In genomic region chr14:80714489-80714888, GRCh38 we compare ENCODE assay signal across 23 cellular contexts.
DNase-seq lines count a peak whose midpoint lies in the region; ATAC-seq and TF ChIP-seq lines count a peak whose summit lies in the region.
"Had no signal": no experiment of that assay in that cellular context is flagged by ENCODE, and none has a peak within 500 bp of the region (broad histone marks: within the 10 kb centered on the region; RNA-seq: fewer than 3 reads in every experiment).

No MANE protein-coding gene starts in this region.

- intact Hi-C loops in activated CD8-positive, alpha-beta T cell treated with anti-CD3 and anti-CD28 coated beads for 36 hours (cut with micrococcal nuclease), result no loop called here

- no peak overlapping the region for H3K27ac Mint-ChIP-seq in activated CD8-positive, alpha-beta T cell treated with anti-CD3 and anti-CD28 coated beads for 36 hours
- peak overlapping the region in 1 of 2 donors; percentile 8 for H3K27ac Mint-ChIP-seq in natural killer cell treated with Interleukin-12 subunit alpha and Interleukin-12 subunit beta and Interleukin-15 and Interleukin-18, amount 100 ng/mL, for 72 hours
- no peak overlapping the region for H3K27ac Mint-ChIP-seq in activated T-cell treated with anti-CD3 and anti-CD28 coated beads, Interleukin-2, amount 50 U/mL, for 72 hours
- H3K27ac Mint-ChIP-seq: CD4-positive, alpha-beta T cell; GM23338 had no signal

- H3K4me1 Mint-ChIP-seq in activated CD8-positive, alpha-beta T cell treated with anti-CD3 and anti-CD28 coated beads for 36 hours (ENCODE audit: low read depth), result peaks cover 9% of the 10 kb centered on the region
- H3K4me1 Mint-ChIP-seq in natural killer cell treated with Interleukin-12 subunit alpha and Interleukin-12 subunit beta and Interleukin-15 and Interleukin-18, amount 100 ng/mL, for 72 hours (ENCODE audit: low read depth in 2 of 2), result peaks cover 7 to 19% of the 10 kb centered on the region in 2 donors
- peaks cover 6% of the 10 kb centered on the region for H3K4me1 Mint-ChIP-seq in activated T-cell treated with anti-CD3 and anti-CD28 coated beads, Interleukin-2, amount 50 U/mL, for 72 hours (ENCODE audit: low read depth)
- H3K4me1 Mint-ChIP-seq: GM23338 had no signal

- H3K9me3 Mint-ChIP-seq in activated CD8-positive, alpha-beta T cell treated with anti-CD3 and anti-CD28 coated beads for 36 hours, result no peaks in the 10 kb centered on the region
- H3K9me3 Mint-ChIP-seq in natural killer cell treated with Interleukin-12 subunit alpha and Interleukin-12 subunit beta and Interleukin-15 and Interleukin-18, amount 100 ng/mL, for 72 hours, result no peaks in the 10 kb centered on the region
- H3K9me3 Mint-ChIP-seq in activated T-cell treated with anti-CD3 and anti-CD28 coated beads, Interleukin-2, amount 50 U/mL, for 72 hours, result no peaks in the 10 kb centered on the region
- H3K9me3 Mint-ChIP-seq: CD4-positive, alpha-beta T cell; GM23338 had no signal

- POLR2A ChIA-PET in activated CD8-positive, alpha-beta T cell treated with anti-CD3 and anti-CD28 coated beads for 36 hours (lab: Charles Lee), result no interaction called here

- H3K4me2 ChIP-seq in BLaER1 treated with 17β-estradiol and CSF1 and Interleukin-3, amounts not matched to agents 10 nM and 100 nM, result peak overlapping the region in 10 of 11 experiments; percentile 17 to 77 (median 60); a peak in 17 of 22 replicates
- H3K4me2 ChIP-seq: GM23338 had no signal

- peaks cover 0 to 56% (median 24%) of the 10 kb centered on the region in 10 experiments; a peak in 18 of 20 replicates for H3K4me1 ChIP-seq in BLaER1 treated with 17β-estradiol and CSF1 and Interleukin-3, amounts not matched to agents 10 nM and 100 nM
- H3K4me1 ChIP-seq: BE2C, Caco-2, SJSA1 had no signal

- H4K20me1 ChIP-seq in BLaER1 treated with 17β-estradiol and CSF1 and Interleukin-3, amounts not matched to agents 10 nM and 100 nM, result peaks cover 0 to 6% (median 0%) of the 10 kb centered on the region in 11 experiments; a peak in 1 of 22 replicates

- no peak overlapping the region for H3K9ac ChIP-seq in BLaER1 treated with 17β-estradiol and CSF1 and Interleukin-3, amounts not matched to agents 10 nM and 100 nM

- no peak overlapping the region for H3K4me3 ChIP-seq in BLaER1 treated with 17β-estradiol and CSF1 and Interleukin-3, amounts not matched to agents 10 nM and 100 nM
- H3K4me3 ChIP-seq in Jurkat, Clone E6-1 (ENCODE audit: low read length), result peak overlapping the region; percentile 20; the same call in 1 of the 2 replicates
- H3K4me3 ChIP-seq: GM23338, MG63, SJSA1 had no signal

- CTCF ChIA-PET in activated CD8-positive, alpha-beta T cell treated with anti-CD3 and anti-CD28 coated beads for 36 hours (lab: Charles Lee), result no interaction called here

- peaks cover 0 to 13% (median 10%) of the 10 kb centered on the region in 11 experiments; a peak in 11 of 22 replicates for H3K9me3 ChIP-seq in BLaER1 treated with 17β-estradiol and CSF1 and Interleukin-3, amounts not matched to agents 10 nM and 100 nM (replicated peaks in 1 of 11)
- H3K9me3 ChIP-seq: BE2C, Caco-2, MG63, SJSA1 had no signal

- peak overlapping the region in 1 of 11 experiments; percentile 22; a peak in 1 of 22 replicates for H3K27ac ChIP-seq in BLaER1 treated with 17β-estradiol and CSF1 and Interleukin-3, amounts not matched to agents 10 nM and 100 nM
- H3K27ac ChIP-seq: SJSA1 had no signal

- TF ChIP-seq CTCF in activated CD8-positive, alpha-beta T cell treated with anti-CD3 and anti-CD28 coated beads for 36 hours (IDR thresholded peaks at IDR 0.05), result no peak

- H3K36me3 ChIP-seq in BLaER1 treated with 17β-estradiol and CSF1 and Interleukin-3, amounts not matched to agents 10 nM and 100 nM, result peaks cover 0 to 11% (median 0%) of the 10 kb centered on the region in 11 experiments; a peak in 5 of 22 replicates
- H3K36me3 ChIP-seq: BE2C, MG63, SJSA1 had no signal

- peak; percentile 30 for ATAC-seq in activated CD8-positive, alpha-beta T cell treated with anti-CD3 and anti-CD28 coated beads for 36 hours
- ATAC-seq in natural killer cell treated with Interleukin-12 subunit alpha and Interleukin-12 subunit beta and Interleukin-15 and Interleukin-18, amount 100 ng/mL, for 72 hours, result peak in 1 of 2 donors; percentile 65
- no peak for ATAC-seq in activated T-cell treated with anti-CD3 and anti-CD28 coated beads, Interleukin-2, amount 50 U/mL, for 72 hours (replicated peaks in 1 of 2)
- ATAC-seq: GM23338, HCT116 had no signal

- DNase-seq in Jurkat, Clone E6-1 (ENCODE audit: low read depth, low spot score), result peak; percentile 97
- DNase-seq in activated CD8-positive, alpha-beta T cell treated with anti-CD3 and anti-CD28 coated beads for 36 hours, result peak; percentile 6
- no peak for DNase-seq in natural killer cell treated with Interleukin-12 subunit alpha and Interleukin-12 subunit beta and Interleukin-15 and Interleukin-18, amount 100 ng/mL, for 72 hours (ENCODE audit: low spot score)
- DNase-seq in T-helper 1 cell, result no peak
- DNase-seq in activated T-cell treated with anti-CD3 and anti-CD28 coated beads, Interleukin-2, amount 50 U/mL, for 72 hours, result no peak
- DNase-seq in HUDEP-2 (lab: John Stamatoyannopoulos, UW; ENCODE audit: unreplicated experiment in 76 of 76), result no peak
- DNase-seq: BE2C; Caco-2; CD4-positive, alpha-beta T cell; IMR-90; Kasumi-1; MG63; NCI-H1048; NCI-H1417 treated with DMSO at 0.1 percent for 48 hours; NCI-H187 treated with DMSO at 0.1 percent for 48 hours; NCI-H226; NCI-H510A treated with DMSO at 0.1 percent for 48 hours; NCI-H748 treated with DMSO at 0.1 percent for 48 hours; NK-92 treated with Interleukin-12 subunit alpha and Interleukin-12 subunit beta, amount 100 ng/mL, for 24 hours had no signal

- no peaks in the 10 kb centered on the region for H3K27me3 ChIP-seq in BLaER1 treated with 17β-estradiol and CSF1 and Interleukin-3, amounts not matched to agents 10 nM and 100 nM
- H3K27me3 ChIP-seq: BE2C, MG63, SJSA1 had no signal

- H3K4me3 Mint-ChIP-seq in activated CD8-positive, alpha-beta T cell treated with anti-CD3 and anti-CD28 coated beads for 36 hours, result no peak overlapping the region
- H3K4me3 Mint-ChIP-seq in natural killer cell treated with Interleukin-12 subunit alpha and Interleukin-12 subunit beta and Interleukin-15 and Interleukin-18, amount 100 ng/mL, for 72 hours, result peak overlapping the region; percentile 32
- H3K4me3 Mint-ChIP-seq in activated T-cell treated with anti-CD3 and anti-CD28 coated beads, Interleukin-2, amount 50 U/mL, for 72 hours, result no peak overlapping the region
- H3K4me3 Mint-ChIP-seq: CD4-positive, alpha-beta T cell; GM23338 had no signal

- peaks cover 7% of the 10 kb centered on the region for H3K36me3 Mint-ChIP-seq in activated CD8-positive, alpha-beta T cell treated with anti-CD3 and anti-CD28 coated beads for 36 hours (ENCODE audit: low read depth)
- H3K36me3 Mint-ChIP-seq in natural killer cell treated with Interleukin-12 subunit alpha and Interleukin-12 subunit beta and Interleukin-15 and Interleukin-18, amount 100 ng/mL, for 72 hours, result no peaks in the 10 kb centered on the region
- no peaks in the 10 kb centered on the region for H3K36me3 Mint-ChIP-seq in activated T-cell treated with anti-CD3 and anti-CD28 coated beads, Interleukin-2, amount 50 U/mL, for 72 hours (ENCODE audit: insufficient read depth in 2 of 2)

- no peaks in the 10 kb centered on the region for H3K27me3 Mint-ChIP-seq in activated CD8-positive, alpha-beta T cell treated with anti-CD3 and anti-CD28 coated beads for 36 hours
- H3K27me3 Mint-ChIP-seq in natural killer cell treated with Interleukin-12 subunit alpha and Interleukin-12 subunit beta and Interleukin-15 and Interleukin-18, amount 100 ng/mL, for 72 hours, result no peaks in the 10 kb centered on the region
- no peaks in the 10 kb centered on the region for H3K27me3 Mint-ChIP-seq in activated T-cell treated with anti-CD3 and anti-CD28 coated beads, Interleukin-2, amount 50 U/mL, for 72 hours (ENCODE audit: low read depth)
- H3K27me3 Mint-ChIP-seq: CD4-positive, alpha-beta T cell had no signal

Comparison
In these comparisons a context has a peak if more than half of its experiments do, and no peak if none do; other contexts are left out.
1. DNase-seq: peak in Jurkat, Clone E6-1 (single experiment) and activated CD8-positive, alpha-beta T cell treated with anti-CD3 and anti-CD28 coated beads for 36 hours (single experiment); none in natural killer cell treated with Interleukin-12 subunit alpha and Interleukin-12 subunit beta and Interleukin-15 and Interleukin-18, amount 100 ng/mL, for 72 hours (single experiment), T-helper 1 cell (0 of 5), activated T-cell treated with anti-CD3 and anti-CD28 coated beads, Interleukin-2, amount 50 U/mL, for 72 hours (0 of 2) and HUDEP-2 (0 of 76).